Comparison of ENCODE assay signal across 1 cellular context in the genomic region with DNA sequence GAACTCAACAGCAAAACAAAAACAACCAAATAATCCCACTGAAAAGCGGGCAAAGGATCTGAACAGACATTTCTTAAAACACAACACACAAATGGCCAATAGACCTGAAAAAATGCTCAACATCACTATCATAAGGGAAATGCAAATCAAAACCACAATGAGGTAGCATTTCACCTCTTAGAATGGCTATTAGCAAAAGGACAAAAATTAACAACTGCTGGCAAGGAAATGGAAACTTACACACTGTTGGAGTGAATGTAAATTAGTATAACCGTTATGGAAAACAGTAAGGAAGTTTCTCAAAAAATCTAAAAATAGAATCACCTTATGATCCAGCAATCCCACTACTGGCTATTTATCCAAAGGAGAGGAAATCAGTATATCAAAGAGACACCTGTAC.
TF ChIP-seq lines count a peak whose summit lies in the region.

No MANE protein-coding gene starts in this region.

TF ChIP-seq in GM12878, 131 proteins besides CTCF, POLR2A, EP300 and RAD21 (continued from another document):
- TF ChIP-seq, protein P1, sequence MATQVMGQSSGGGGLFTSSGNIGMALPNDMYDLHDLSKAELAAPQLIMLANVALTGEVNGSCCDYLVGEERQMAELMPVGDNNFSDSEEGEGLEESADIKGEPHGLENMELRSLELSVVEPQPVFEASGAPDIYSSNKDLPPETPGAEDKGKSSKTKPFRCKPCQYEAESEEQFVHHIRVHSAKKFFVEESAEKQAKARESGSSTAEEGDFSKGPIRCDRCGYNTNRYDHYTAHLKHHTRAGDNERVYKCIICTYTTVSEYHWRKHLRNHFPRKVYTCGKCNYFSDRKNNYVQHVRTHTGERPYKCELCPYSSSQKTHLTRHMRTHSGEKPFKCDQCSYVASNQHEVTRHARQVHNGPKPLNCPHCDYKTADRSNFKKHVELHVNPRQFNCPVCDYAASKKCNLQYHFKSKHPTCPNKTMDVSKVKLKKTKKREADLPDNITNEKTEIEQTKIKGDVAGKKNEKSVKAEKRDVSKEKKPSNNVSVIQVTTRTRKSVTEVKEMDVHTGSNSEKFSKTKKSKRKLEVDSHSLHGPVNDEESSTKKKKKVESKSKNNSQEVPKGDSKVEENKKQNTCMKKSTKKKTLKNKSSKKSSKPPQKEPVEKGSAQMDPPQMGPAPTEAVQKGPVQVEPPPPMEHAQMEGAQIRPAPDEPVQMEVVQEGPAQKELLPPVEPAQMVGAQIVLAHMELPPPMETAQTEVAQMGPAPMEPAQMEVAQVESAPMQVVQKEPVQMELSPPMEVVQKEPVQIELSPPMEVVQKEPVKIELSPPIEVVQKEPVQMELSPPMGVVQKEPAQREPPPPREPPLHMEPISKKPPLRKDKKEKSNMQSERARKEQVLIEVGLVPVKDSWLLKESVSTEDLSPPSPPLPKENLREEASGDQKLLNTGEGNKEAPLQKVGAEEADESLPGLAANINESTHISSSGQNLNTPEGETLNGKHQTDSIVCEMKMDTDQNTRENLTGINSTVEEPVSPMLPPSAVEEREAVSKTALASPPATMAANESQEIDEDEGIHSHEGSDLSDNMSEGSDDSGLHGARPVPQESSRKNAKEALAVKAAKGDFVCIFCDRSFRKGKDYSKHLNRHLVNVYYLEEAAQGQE (IDR thresholded peaks at IDR 0.05; ENCODE audit: low read depth, low read length): no peak
- TF ChIP-seq, protein P2, sequence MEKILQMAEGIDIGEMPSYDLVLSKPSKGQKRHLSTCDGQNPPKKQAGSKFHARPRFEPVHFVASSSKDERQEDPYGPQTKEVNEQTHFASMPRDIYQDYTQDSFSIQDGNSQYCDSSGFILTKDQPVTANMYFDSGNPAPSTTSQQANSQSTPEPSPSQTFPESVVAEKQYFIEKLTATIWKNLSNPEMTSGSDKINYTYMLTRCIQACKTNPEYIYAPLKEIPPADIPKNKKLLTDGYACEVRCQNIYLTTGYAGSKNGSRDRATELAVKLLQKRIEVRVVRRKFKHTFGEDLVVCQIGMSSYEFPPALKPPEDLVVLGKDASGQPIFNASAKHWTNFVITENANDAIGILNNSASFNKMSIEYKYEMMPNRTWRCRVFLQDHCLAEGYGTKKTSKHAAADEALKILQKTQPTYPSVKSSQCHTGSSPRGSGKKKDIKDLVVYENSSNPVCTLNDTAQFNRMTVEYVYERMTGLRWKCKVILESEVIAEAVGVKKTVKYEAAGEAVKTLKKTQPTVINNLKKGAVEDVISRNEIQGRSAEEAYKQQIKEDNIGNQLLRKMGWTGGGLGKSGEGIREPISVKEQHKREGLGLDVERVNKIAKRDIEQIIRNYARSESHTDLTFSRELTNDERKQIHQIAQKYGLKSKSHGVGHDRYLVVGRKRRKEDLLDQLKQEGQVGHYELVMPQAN (conservative IDR thresholded peaks at IDR 0.05): no peak
- TF ChIP-seq EZH2 (IDR thresholded peaks at IDR 0.05; ENCODE audit: borderline replicate concordance, control insufficient read depth, low read depth, low read length) (no peak), ATF7 (IDR thresholded peaks at IDR 0.05; ENCODE audit: low read depth) (peak; percentile 50; the same call in 1 of the 2 replicates), SIN3A (IDR thresholded peaks at IDR 0.05; ENCODE audit: low read depth, low read length) (no peak), WRNIP1 (IDR thresholded peaks at IDR 0.05; ENCODE audit: borderline replicate concordance, low read depth, low read length) (no peak), NBN (IDR thresholded peaks at IDR 0.05) (no peak), CBX3 (IDR thresholded peaks at IDR 0.05; ENCODE audit: borderline replicate concordance, low read depth) (no peak), NFXL1 (IDR thresholded peaks at IDR 0.05; ENCODE audit: borderline replicate concordance) (no peak), SP1 (IDR thresholded peaks at IDR 0.05; ENCODE audit: low read depth, low read length) (no peak), STAT3 (IDR thresholded peaks at IDR 0.05; ENCODE audit: low read depth, low read length) (no peak), ZNF207 (IDR thresholded peaks at IDR 0.05; ENCODE audit: borderline replicate concordance) (no peak), CBFB (IDR thresholded peaks at IDR 0.05; ENCODE audit: low read depth) (no peak), SMAD5 (IDR thresholded peaks at IDR 0.05; ENCODE audit: low read depth) (no peak), ETV6 (conservative IDR thresholded peaks at IDR 0.05 in 1 of 2, IDR thresholded peaks at IDR 0.05 in 1 of 2; ENCODE audit: borderline replicate concordance in 1 of 2, low read depth in 1 of 2) (0 out of 4 replicates have a peak, but pooled peaks of 1 of the 2 experiments have one; percentile 43), CREM (IDR thresholded peaks at IDR 0.05; ENCODE audit: low read depth) (peak; percentile 10; the same call in 1 of the 2 replicates), IKZF1 (conservative IDR thresholded peaks at IDR 0.05) (no peak), NRF1 (conservative IDR thresholded peaks at IDR 0.05; ENCODE audit: low read depth, low read length) (no peak), NR2C1 (IDR thresholded peaks at IDR 0.05) (no peak), GATAD2B (conservative IDR thresholded peaks at IDR 0.05; ENCODE audit: low read depth) (no peak), DPF2 (IDR thresholded peaks at IDR 0.05) (no peak), POU2F2 (IDR thresholded peaks at IDR 0.05; ENCODE audit: borderline replicate concordance, low read depth, low read length) (peak; percentile 87; the same call in 1 of the 3 replicates), IKZF2 (IDR thresholded peaks at IDR 0.05) (peak; percentile 56 to 57; a peak in 2 of 4 replicates), IRF4 (IDR thresholded peaks at IDR 0.05; ENCODE audit: low read depth, low read length) (no peak), BACH1 (IDR thresholded peaks at IDR 0.05; ENCODE audit: borderline replicate concordance) (no peak), HDAC6 (IDR thresholded peaks at IDR 0.05; ENCODE audit: unreplicated experiment) (no peak), JUNB (IDR thresholded peaks at IDR 0.05) (no peak; the same call in 1 of the 2 replicates), GABPA (IDR thresholded peaks at IDR 0.05; ENCODE audit: low read depth) (no peak)
- TF ChIP-seq, protein P3, sequence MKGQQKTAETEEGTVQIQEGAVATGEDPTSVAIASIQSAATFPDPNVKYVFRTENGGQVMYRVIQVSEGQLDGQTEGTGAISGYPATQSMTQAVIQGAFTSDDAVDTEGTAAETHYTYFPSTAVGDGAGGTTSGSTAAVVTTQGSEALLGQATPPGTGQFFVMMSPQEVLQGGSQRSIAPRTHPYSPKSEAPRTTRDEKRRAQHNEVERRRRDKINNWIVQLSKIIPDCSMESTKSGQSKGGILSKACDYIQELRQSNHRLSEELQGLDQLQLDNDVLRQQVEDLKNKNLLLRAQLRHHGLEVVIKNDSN (IDR thresholded peaks at IDR 0.05; ENCODE audit: borderline replicate concordance, extremely low read length, insufficient read depth, low read depth, low read length): no peak
- TF ChIP-seq, protein P4, sequence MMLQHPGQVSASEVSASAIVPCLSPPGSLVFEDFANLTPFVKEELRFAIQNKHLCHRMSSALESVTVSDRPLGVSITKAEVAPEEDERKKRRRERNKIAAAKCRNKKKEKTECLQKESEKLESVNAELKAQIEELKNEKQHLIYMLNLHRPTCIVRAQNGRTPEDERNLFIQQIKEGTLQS (IDR thresholded peaks at IDR 0.05; ENCODE audit: borderline replicate concordance, extremely low read depth, low read depth, low read length): no peak
- TF ChIP-seq, protein P5, sequence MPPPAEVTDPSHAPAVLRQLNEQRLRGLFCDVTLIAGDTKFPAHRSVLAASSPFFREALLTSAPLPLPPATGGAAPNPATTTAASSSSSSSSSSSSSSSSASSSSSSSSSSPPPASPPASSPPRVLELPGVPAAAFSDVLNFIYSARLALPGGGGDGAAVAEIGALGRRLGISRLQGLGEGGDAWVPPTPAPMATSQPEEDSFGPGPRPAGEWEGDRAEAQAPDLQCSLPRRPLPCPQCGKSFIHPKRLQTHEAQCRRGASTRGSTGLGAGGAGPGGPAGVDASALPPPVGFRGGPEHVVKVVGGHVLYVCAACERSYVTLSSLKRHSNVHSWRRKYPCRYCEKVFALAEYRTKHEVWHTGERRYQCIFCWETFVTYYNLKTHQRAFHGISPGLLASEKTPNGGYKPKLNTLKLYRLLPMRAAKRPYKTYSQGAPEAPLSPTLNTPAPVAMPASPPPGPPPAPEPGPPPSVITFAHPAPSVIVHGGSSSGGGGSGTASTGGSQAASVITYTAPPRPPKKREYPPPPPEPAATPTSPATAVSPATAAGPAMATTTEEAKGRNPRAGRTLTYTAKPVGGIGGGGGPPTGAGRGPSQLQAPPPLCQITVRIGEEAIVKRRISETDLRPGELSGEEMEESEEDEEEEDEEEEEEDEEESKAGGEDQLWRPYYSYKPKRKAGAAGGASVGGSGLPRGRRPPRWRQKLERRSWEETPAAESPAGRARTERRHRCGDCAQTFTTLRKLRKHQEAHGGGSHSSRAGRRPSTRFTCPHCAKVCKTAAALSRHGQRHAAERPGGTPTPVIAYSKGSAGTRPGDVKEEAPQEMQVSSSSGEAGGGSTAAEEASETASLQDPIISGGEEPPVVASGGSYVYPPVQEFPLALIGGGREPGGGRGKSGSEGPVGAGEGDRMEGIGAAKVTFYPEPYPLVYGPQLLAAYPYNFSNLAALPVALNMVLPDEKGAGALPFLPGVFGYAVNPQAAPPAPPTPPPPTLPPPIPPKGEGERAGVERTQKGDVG (CRISPR knock-in tag; IDR thresholded peaks at IDR 0.05): no peak
- TF ChIP-seq, protein P6, sequence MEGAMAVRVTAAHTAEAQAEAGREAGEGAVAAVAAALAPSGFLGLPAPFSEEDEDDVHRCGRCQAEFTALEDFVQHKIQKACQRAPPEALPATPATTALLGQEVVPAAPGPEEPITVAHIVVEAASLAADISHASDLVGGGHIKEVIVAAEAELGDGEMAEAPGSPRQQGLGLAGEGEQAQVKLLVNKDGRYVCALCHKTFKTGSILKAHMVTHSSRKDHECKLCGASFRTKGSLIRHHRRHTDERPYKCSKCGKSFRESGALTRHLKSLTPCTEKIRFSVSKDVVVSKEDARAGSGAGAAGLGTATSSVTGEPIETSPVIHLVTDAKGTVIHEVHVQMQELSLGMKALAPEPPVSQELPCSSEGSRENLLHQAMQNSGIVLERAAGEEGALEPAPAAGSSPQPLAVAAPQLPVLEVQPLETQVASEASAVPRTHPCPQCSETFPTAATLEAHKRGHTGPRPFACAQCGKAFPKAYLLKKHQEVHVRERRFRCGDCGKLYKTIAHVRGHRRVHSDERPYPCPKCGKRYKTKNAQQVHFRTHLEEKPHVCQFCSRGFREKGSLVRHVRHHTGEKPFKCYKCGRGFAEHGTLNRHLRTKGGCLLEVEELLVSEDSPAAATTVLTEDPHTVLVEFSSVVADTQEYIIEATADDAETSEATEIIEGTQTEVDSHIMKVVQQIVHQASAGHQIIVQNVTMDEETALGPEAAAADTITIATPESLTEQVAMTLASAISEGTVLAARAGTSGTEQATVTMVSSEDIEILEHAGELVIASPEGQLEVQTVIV (IDR thresholded peaks at IDR 0.05; ENCODE audit: borderline replicate concordance, partially characterized antibody): no peak
